In the genomic region with DNA sequence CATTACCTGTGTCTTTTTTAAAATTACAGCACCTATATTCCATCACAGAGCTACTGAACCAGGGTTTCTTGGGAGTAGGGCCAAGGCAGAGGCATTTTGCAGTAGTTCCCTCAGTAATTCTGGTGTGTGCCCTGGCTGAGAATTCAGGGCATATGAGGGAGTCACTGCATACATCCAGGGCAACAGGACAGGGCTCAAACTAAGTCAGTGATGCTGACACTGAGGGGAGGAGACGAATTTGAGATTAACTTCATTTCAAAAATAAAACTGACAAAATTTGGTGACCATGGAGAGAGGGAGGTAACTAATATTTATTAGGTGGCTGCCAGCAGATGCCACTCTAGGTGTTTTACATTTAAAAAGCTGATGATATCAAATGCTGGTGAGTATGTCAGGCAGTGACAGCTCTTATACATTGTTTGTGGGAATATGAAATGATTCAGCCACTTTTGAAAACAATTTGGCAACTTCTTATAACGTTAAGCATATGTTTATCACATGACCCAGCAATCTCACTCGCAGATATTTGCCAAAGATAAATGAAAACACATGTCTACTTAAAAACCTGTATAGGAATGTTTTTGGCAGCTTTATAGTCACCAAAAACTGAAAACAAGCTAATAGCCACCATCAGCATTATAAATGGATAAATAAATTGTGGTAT, we compare ENCODE assay signal across 1 cellular context.
TF ChIP-seq lines count a peak whose summit lies in the region.

No MANE protein-coding gene starts in this region.

TF ChIP-seq in HCT116, 20 proteins besides CTCF, POLR2A, EP300 and RAD21 (continued from another document):
- TF ChIP-seq SIN3A (IDR thresholded peaks at IDR 0.05; ENCODE audit: low read depth) (no peak), JUND (IDR thresholded peaks at IDR 0.05) (no peak), EGR1 (IDR thresholded peaks at IDR 0.05; ENCODE audit: low read depth) (no peak), TCF7L2 (IDR thresholded peaks at IDR 0.05; ENCODE audit: borderline replicate concordance, extremely low read depth, insufficient read depth, insufficient read length) (no peak), EZH2phosphoT487 (IDR thresholded peaks at IDR 0.05; ENCODE audit: borderline replicate concordance) (no peak), SP1 (IDR thresholded peaks at IDR 0.05; ENCODE audit: low read depth) (no peak), ZFX (IDR thresholded peaks at IDR 0.05) (no peak), ZNF274 (IDR thresholded peaks at IDR 0.05; ENCODE audit: low read depth, low read length) (no peak)
- TF ChIP-seq, protein P1, sequence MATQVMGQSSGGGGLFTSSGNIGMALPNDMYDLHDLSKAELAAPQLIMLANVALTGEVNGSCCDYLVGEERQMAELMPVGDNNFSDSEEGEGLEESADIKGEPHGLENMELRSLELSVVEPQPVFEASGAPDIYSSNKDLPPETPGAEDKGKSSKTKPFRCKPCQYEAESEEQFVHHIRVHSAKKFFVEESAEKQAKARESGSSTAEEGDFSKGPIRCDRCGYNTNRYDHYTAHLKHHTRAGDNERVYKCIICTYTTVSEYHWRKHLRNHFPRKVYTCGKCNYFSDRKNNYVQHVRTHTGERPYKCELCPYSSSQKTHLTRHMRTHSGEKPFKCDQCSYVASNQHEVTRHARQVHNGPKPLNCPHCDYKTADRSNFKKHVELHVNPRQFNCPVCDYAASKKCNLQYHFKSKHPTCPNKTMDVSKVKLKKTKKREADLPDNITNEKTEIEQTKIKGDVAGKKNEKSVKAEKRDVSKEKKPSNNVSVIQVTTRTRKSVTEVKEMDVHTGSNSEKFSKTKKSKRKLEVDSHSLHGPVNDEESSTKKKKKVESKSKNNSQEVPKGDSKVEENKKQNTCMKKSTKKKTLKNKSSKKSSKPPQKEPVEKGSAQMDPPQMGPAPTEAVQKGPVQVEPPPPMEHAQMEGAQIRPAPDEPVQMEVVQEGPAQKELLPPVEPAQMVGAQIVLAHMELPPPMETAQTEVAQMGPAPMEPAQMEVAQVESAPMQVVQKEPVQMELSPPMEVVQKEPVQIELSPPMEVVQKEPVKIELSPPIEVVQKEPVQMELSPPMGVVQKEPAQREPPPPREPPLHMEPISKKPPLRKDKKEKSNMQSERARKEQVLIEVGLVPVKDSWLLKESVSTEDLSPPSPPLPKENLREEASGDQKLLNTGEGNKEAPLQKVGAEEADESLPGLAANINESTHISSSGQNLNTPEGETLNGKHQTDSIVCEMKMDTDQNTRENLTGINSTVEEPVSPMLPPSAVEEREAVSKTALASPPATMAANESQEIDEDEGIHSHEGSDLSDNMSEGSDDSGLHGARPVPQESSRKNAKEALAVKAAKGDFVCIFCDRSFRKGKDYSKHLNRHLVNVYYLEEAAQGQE (IDR thresholded peaks at IDR 0.05; ENCODE audit: low read depth), result no peak
